Comparison of ENCODE assay signal across 25 cellular contexts in the genomic region with DNA sequence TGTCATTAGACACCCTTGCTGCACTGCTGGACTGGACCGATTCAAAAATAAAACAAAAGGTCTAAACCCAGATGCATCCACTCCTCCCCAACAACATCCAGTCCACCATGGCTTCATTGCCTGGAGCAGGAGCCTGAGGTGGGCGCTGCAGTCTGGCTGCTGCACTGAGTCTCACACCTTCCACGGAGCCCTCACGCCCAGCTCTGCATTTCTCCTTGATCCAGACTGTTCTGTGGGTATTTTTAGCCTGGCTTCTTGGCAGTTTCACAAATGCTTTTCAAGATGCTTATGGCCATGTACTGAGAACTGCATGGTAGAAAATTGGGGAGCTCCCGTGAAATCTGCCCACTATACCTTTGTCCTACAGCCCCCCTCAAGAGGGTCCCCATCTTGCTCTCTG. TPM values are rescaled to one million over a fixed set of nuclear protein-coding genes. Genes with fewer than 3 reads are reported as not detected.
"Had no signal": no experiment of that assay in that cellular context is flagged by ENCODE, and none has a peak within 500 bp of the region (broad histone marks: within the 10 kb centered on the region; RNA-seq: fewer than 3 reads in every experiment).

No MANE protein-coding gene starts in this region.

- H3K4me1 Mint-ChIP-seq: activated CD4-positive, alpha-beta memory T cell treated with anti-CD3 and anti-CD28 coated beads, Interleukin-2, amount 10 ng/mL, durations not matched to agents 7 days and 5 days; activated CD4-positive, alpha-beta T cell treated with anti-CD3 and anti-CD28 coated beads, Interleukin-2, amount 10 ng/mL, durations not matched to agents 7 days and 5 days; activated T-helper 17 cell treated with anti-CD3 and anti-CD28 coated beads, Interleukin-2, amount 50 U/mL, for 72 hours; central memory CD8-positive, alpha-beta T cell had no signal

- ATAC-seq: activated T-cell treated with anti-CD3 and anti-CD28 coated beads, Interleukin-2, amount 50 U/mL, for 4 hours; activated T-helper 17 cell treated with anti-CD3 and anti-CD28 coated beads, Interleukin-2, amount 50 U/mL, for 72 hours had no signal

- H3K9me3 Mint-ChIP-seq: activated CD4-positive, alpha-beta memory T cell treated with anti-CD3 and anti-CD28 coated beads, Interleukin-2, amount 10 ng/mL, durations not matched to agents 7 days and 5 days; activated CD4-positive, alpha-beta T cell treated with anti-CD3 and anti-CD28 coated beads, Interleukin-2, amount 10 ng/mL, durations not matched to agents 7 days and 5 days; activated T-cell treated with anti-CD3 and anti-CD28 coated beads, Interleukin-2, amount 50 U/mL, for 4 hours; activated T-helper 17 cell treated with anti-CD3 and anti-CD28 coated beads, Interleukin-2, amount 50 U/mL, for 72 hours; central memory CD8-positive, alpha-beta T cell; naive B cell; nephron progenitor cell had no signal

- H3K27me3 ChIP-seq: colonic mucosa, testis, transverse colon had no signal

- H3K9me3 ChIP-seq: breast epithelium, colonic mucosa, neutrophil, spleen, testis, transverse colon had no signal

- H3K27ac ChIP-seq: breast epithelium, colonic mucosa, neutrophil, spleen, testis, transverse colon had no signal

- H3K36me3 Mint-ChIP-seq: naive B cell had no signal

- H3K4me3 Mint-ChIP-seq: activated CD4-positive, alpha-beta memory T cell treated with anti-CD3 and anti-CD28 coated beads, Interleukin-2, amount 10 ng/mL, durations not matched to agents 7 days and 5 days; activated CD4-positive, alpha-beta T cell treated with anti-CD3 and anti-CD28 coated beads, Interleukin-2, amount 10 ng/mL, durations not matched to agents 7 days and 5 days; activated T-cell treated with anti-CD3 and anti-CD28 coated beads, Interleukin-2, amount 50 U/mL, for 4 hours; activated T-helper 17 cell treated with anti-CD3 and anti-CD28 coated beads, Interleukin-2, amount 50 U/mL, for 72 hours; central memory CD8-positive, alpha-beta T cell; naive B cell; nephron progenitor cell had no signal

- H3K27ac Mint-ChIP-seq: activated CD4-positive, alpha-beta memory T cell treated with anti-CD3 and anti-CD28 coated beads, Interleukin-2, amount 10 ng/mL, durations not matched to agents 7 days and 5 days; activated CD4-positive, alpha-beta T cell treated with anti-CD3 and anti-CD28 coated beads, Interleukin-2, amount 10 ng/mL, durations not matched to agents 7 days and 5 days; activated T-helper 17 cell treated with anti-CD3 and anti-CD28 coated beads, Interleukin-2, amount 50 U/mL, for 72 hours; naive B cell; nephron progenitor cell had no signal

- DNase-seq: activated CD4-positive, alpha-beta memory T cell treated with anti-CD3 and anti-CD28 coated beads, Interleukin-2, amount 10 ng/mL, durations not matched to agents 7 days and 5 days; activated CD4-positive, alpha-beta T cell treated with anti-CD3 and anti-CD28 coated beads, Interleukin-2, amount 10 ng/mL, durations not matched to agents 7 days and 5 days; activated CD4-positive, CD25-positive, alpha-beta regulatory T cell treated with anti-CD3 and anti-CD28 coated beads, Interleukin-2, amount 50 U/mL, for 72 hours; activated CD8-positive, alpha-beta memory T cell treated with anti-CD3 and anti-CD28 coated beads, Interleukin-2, amount 50 U/mL, for 48 hours; activated gamma-delta T cell treated with Interleukin-2 at 50 U/mL for 16 hours; activated naive CD4-positive, alpha-beta T cell treated with anti-CD3 and anti-CD28 coated beads, Interleukin-2, amount 50 U/mL, for 16 hours; activated T-cell treated with anti-CD3 and anti-CD28 coated beads, Interleukin-2, amount 50 U/mL, for 4 hours; amniotic stem cell; colonic mucosa; effector memory CD4-positive, alpha-beta T cell; erythroblast; mammary epithelial cell; naive B cell; nephron progenitor cell; retina; spleen; stimulated activated naive CD4-positive, alpha-beta T cell treated with Interleukin-2 at 50 U/mL for 16 hours; T-helper 2 cell; testis; transverse colon had no signal

- H3K36me3 ChIP-seq: breast epithelium, colonic mucosa, neutrophil, spleen, transverse colon had no signal

- H3K4me1 ChIP-seq: breast epithelium, colonic mucosa, spleen, testis, transverse colon had no signal

- H3K4me3 ChIP-seq: breast epithelium, colonic mucosa, spleen, testis, transverse colon had no signal

RNA-seq across cellular contexts. Expression of a gene that starts 58.8 kb away (rescaled TPM):
- total RNA-seq: dermis microvascular lymphatic vessel endothelial cell had no signal
